1 cellular context compared by ENCODE assay signal in the genomic region with DNA sequence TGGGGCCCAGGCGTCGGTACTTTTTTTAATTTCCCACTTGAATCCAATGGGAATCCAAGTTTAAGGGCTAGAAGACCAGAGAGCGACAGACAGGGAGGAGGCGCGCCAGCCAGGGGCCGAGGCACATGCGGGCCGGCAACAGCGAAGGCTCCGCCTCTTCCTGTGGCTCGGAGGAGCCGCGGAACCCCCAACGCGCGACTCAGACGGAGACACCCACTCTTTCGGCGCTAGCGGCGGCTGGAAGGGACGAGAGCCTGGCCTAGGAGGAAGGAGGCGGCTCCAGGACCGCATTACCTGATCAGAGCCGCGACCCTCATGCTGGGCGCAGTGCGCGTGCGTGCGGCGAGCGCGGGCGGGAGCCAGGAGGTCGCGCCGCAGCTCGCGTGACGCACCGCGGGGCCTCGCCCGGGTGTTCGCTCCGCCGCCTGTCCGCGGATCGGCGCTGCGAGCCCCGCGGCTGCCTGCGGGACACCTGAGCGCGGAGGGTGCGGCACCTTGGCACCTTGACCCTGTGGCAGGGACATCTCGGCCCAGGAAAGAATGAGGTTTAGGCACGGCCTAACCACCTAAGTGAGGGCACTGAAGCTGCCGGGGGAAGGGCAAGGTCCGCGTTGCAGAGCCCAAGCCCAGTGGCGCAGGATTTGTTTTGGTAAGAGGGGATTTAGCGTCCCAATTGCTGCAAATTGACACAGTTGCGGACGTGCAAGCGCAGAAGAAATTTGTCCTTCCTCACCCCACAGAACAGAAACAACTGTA.
A peak's percentile ranks its signal among the peaks of the same experiment; 100 is the strongest.
TF ChIP-seq lines count a peak whose summit lies in the region.

A gene with protein sequence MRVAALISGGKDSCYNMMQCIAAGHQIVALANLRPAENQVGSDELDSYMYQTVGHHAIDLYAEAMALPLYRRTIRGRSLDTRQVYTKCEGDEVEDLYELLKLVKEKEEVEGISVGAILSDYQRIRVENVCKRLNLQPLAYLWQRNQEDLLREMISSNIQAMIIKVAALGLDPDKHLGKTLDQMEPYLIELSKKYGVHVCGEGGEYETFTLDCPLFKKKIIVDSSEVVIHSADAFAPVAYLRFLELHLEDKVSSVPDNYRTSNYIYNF (minus strand): TSS at position 341 of the 756 bp plus-strand sequence. CDS start 24 bp downstream, at position 317.

TF ChIP-seq in K562, 482 proteins besides CTCF, POLR2A, EP300 and RAD21 (continued from another document and continues in another):
- TF ChIP-seq, protein P1, sequence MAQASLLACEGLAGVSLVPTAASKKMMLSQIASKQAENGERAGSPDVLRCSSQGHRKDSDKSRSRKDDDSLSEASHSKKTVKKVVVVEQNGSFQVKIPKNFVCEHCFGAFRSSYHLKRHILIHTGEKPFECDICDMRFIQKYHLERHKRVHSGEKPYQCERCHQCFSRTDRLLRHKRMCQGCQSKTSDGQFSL (CRISPR knock-in tag; IDR thresholded peaks at IDR 0.05) = no peak; the same call in 1 of the 2 replicates
- TF ChIP-seq, protein P1 (tag; IDR thresholded peaks at IDR 0.05) = no peak
- TF ChIP-seq, protein P2, sequence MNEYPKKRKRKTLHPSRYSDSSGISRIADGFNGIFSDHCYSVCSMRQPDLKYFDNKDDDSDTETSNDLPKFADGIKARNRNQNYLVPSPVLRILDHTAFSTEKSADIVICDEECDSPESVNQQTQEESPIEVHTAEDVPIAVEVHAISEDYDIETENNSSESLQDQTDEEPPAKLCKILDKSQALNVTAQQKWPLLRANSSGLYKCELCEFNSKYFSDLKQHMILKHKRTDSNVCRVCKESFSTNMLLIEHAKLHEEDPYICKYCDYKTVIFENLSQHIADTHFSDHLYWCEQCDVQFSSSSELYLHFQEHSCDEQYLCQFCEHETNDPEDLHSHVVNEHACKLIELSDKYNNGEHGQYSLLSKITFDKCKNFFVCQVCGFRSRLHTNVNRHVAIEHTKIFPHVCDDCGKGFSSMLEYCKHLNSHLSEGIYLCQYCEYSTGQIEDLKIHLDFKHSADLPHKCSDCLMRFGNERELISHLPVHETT (CRISPR knock-in tag; conservative IDR thresholded peaks at IDR 0.05 in 1 of 2, IDR thresholded peaks at IDR 0.05 in 1 of 2) = no peak
- TF ChIP-seq SAFB2 (IDR thresholded peaks at IDR 0.05; ENCODE audit: borderline replicate concordance, low read depth, low read length, severe bottlenecking) (no peak), SOX6 (IDR thresholded peaks at IDR 0.05) (no peak), RBBP5 (IDR thresholded peaks at IDR 0.05; ENCODE audit: borderline replicate concordance, insufficient read depth, low read length, poor library complexity, severe bottlenecking) (peak; percentile 93), CHD2 (IDR thresholded peaks at IDR 0.05; ENCODE audit: low read depth, low read length) (peak; percentile 64), NBN (IDR thresholded peaks at IDR 0.05; ENCODE audit: low read depth) (no peak), TCF7L2 (IDR thresholded peaks at IDR 0.05; ENCODE audit: low read depth, low read length) (no peak), ZNF444 (CRISPR knock-in tag; IDR thresholded peaks at IDR 0.05) (no peak), ZNF696 (CRISPR knock-in tag; conservative IDR thresholded peaks at IDR 0.05) (no peak), RNF2 (IDR thresholded peaks at IDR 0.05) (no peak), NCOA1 (IDR thresholded peaks at IDR 0.05; ENCODE audit: low read depth) (no peak), ZNF263 (CRISPR knock-in tag; IDR thresholded peaks at IDR 0.05; ENCODE audit: borderline replicate concordance) (no peak), ESRRA (IDR thresholded peaks at IDR 0.05; ENCODE audit: borderline replicate concordance, low read depth) (peak; percentile 6; the same call in 1 of the 2 replicates), CBX1 (IDR thresholded peaks at IDR 0.05; ENCODE audit: low read depth) (no peak), FOXA1 (IDR thresholded peaks at IDR 0.05; ENCODE audit: borderline replicate concordance) (no peak), SIN3A (IDR thresholded peaks at IDR 0.05; ENCODE audit: borderline replicate concordance in 2 of 2, control insufficient read depth in 1 of 2, low read depth in 2 of 2, low read length in 2 of 2) (peak in 1 of 2 experiments; percentile 68; a peak in 1 of 4 replicates), MAZ (CRISPR knock-in tag; conservative IDR thresholded peaks at IDR 0.05 in 1 of 2, IDR thresholded peaks at IDR 0.05 in 1 of 2) (peak; percentile 52 to 65; a peak in 2 of 4 replicates), MTA2 (IDR thresholded peaks at IDR 0.05; ENCODE audit: low read depth) (no peak), THRAP3 (IDR thresholded peaks at IDR 0.05; ENCODE audit: borderline replicate concordance) (no peak), CHD1 (IDR thresholded peaks at IDR 0.05; ENCODE audit: low read length) (no peak), ZBTB1 (CRISPR knock-in tag; IDR thresholded peaks at IDR 0.05; ENCODE audit: borderline replicate concordance, low read depth) (0 out of 2 replicates have a peak, but pooled peaks have one; percentile 42), RUNX1 (IDR thresholded peaks at IDR 0.05; ENCODE audit: low read depth) (no peak), ZNF77 (CRISPR knock-in tag; IDR thresholded peaks at IDR 0.05) (no peak), ZNF780A (CRISPR knock-in tag; IDR thresholded peaks at IDR 0.05) (no peak)
- TF ChIP-seq, protein P3, sequence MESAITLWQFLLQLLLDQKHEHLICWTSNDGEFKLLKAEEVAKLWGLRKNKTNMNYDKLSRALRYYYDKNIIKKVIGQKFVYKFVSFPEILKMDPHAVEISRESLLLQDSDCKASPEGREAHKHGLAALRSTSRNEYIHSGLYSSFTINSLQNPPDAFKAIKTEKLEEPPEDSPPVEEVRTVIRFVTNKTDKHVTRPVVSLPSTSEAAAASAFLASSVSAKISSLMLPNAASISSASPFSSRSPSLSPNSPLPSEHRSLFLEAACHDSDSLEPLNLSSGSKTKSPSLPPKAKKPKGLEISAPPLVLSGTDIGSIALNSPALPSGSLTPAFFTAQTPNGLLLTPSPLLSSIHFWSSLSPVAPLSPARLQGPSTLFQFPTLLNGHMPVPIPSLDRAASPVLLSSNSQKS (CRISPR knock-in tag; IDR thresholded peaks at IDR 0.05) = no peak
- TF ChIP-seq, protein P4, sequence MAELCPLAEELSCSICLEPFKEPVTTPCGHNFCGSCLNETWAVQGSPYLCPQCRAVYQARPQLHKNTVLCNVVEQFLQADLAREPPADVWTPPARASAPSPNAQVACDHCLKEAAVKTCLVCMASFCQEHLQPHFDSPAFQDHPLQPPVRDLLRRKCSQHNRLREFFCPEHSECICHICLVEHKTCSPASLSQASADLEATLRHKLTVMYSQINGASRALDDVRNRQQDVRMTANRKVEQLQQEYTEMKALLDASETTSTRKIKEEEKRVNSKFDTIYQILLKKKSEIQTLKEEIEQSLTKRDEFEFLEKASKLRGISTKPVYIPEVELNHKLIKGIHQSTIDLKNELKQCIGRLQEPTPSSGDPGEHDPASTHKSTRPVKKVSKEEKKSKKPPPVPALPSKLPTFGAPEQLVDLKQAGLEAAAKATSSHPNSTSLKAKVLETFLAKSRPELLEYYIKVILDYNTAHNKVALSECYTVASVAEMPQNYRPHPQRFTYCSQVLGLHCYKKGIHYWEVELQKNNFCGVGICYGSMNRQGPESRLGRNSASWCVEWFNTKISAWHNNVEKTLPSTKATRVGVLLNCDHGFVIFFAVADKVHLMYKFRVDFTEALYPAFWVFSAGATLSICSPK (IDR thresholded peaks at IDR 0.05; ENCODE audit: borderline replicate concordance) = no peak
- TF ChIP-seq, protein P5, sequence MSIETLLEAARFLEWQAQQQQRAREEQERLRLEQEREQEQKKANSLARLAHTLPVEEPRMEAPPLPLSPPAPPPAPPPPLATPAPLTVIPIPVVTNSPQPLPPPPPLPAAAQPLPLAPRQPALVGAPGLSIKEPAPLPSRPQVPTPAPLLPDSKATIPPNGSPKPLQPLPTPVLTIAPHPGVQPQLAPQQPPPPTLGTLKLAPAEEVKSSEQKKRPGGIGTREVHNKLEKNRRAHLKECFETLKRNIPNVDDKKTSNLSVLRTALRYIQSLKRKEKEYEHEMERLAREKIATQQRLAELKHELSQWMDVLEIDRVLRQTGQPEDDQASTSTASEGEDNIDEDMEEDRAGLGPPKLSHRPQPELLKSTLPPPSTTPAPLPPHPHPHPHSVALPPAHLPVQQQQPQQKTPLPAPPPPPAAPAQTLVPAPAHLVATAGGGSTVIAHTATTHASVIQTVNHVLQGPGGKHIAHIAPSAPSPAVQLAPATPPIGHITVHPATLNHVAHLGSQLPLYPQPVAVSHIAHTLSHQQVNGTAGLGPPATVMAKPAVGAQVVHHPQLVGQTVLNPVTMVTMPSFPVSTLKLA (conservative IDR thresholded peaks at IDR 0.05) = peak; percentile 90 to 94
- TF ChIP-seq, protein P6, sequence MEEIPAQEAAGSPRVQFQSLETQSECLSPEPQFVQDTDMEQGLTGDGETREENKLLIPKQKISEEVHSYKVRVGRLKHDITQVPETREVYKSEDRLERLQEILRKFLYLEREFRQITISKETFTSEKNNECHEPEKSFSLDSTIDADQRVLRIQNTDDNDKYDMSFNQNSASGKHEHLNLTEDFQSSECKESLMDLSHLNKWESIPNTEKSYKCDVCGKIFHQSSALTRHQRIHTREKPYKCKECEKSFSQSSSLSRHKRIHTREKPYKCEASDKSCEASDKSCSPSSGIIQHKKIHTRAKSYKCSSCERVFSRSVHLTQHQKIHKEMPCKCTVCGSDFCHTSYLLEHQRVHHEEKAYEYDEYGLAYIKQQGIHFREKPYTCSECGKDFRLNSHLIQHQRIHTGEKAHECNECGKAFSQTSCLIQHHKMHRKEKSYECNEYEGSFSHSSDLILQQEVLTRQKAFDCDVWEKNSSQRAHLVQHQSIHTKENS (CRISPR knock-in tag; IDR thresholded peaks at IDR 0.05) = no peak
- TF ChIP-seq, protein P7, sequence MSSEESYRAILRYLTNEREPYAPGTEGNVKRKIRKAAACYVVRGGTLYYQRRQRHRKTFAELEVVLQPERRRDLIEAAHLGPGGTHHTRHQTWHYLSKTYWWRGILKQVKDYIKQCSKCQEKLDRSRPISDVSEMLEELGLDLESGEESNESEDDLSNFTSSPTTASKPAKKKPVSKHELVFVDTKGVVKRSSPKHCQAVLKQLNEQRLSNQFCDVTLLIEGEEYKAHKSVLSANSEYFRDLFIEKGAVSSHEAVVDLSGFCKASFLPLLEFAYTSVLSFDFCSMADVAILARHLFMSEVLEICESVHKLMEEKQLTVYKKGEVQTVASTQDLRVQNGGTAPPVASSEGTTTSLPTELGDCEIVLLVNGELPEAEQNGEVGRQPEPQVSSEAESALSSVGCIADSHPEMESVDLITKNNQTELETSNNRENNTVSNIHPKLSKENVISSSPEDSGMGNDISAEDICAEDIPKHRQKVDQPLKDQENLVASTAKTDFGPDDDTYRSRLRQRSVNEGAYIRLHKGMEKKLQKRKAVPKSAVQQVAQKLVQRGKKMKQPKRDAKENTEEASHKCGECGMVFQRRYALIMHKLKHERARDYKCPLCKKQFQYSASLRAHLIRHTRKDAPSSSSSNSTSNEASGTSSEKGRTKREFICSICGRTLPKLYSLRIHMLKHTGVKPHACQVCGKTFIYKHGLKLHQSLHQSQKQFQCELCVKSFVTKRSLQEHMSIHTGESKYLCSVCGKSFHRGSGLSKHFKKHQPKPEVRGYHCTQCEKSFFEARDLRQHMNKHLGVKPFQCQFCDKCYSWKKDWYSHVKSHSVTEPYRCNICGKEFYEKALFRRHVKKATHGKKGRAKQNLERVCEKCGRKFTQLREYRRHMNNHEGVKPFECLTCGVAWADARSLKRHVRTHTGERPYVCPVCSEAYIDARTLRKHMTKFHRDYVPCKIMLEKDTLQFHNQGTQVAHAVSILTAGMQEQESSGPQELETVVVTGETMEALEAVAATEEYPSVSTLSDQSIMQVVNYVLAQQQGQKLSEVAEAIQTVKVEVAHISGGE (CRISPR knock-in tag; IDR thresholded peaks at IDR 0.05) = peak in 1 of 3 experiments; percentile 85; a peak in 2 of 6 replicates
- TF ChIP-seq, protein P8, sequence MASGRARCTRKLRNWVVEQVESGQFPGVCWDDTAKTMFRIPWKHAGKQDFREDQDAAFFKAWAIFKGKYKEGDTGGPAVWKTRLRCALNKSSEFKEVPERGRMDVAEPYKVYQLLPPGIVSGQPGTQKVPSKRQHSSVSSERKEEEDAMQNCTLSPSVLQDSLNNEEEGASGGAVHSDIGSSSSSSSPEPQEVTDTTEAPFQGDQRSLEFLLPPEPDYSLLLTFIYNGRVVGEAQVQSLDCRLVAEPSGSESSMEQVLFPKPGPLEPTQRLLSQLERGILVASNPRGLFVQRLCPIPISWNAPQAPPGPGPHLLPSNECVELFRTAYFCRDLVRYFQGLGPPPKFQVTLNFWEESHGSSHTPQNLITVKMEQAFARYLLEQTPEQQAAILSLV (tag; IDR thresholded peaks at IDR 0.05) = no peak
